In the genomic region with DNA sequence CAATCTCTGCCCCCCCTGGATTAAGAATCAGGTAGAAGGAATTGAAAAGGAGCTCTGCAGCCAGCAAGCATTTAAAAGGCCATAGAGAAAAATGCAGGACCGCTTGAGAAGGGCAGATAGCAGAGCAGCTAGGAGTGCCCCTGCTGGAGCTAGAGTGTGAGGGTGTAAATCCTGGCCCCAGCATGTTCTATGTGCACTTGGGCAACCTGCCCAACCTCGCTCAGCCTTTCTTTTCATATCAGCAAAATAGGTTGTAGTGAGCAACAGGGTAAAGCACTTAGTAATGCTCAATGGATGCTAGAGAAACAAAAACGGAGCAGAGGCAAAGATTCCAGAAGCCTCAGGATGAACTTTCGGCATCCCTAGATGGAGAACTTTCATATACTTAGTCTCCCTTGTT, we compare ENCODE assay signal across 24 cellular contexts. TPM values are rescaled to one million over a fixed set of nuclear protein-coding genes. Genes with fewer than 3 reads are reported as not detected.
A peak's percentile ranks its signal among the peaks of the same experiment; 100 is the strongest.
DNase-seq lines count a peak whose midpoint lies in the region; ATAC-seq and TF ChIP-seq lines count a peak whose summit lies in the region.
"Had no signal": no experiment of that assay in that cellular context is flagged by ENCODE, and none has a peak within 500 bp of the region (broad histone marks: within the 10 kb centered on the region; RNA-seq: fewer than 3 reads in every experiment).

No MANE protein-coding gene starts in this region.

- no peaks in the 10 kb centered on the region for H3K9me3 ChIP-seq in cardiac muscle cell (ENCODE audit: low read depth)
- no peaks in the 10 kb centered on the region for H3K9me3 ChIP-seq in heart left ventricle
- H3K9me3 ChIP-seq in sigmoid colon = no peaks in the 10 kb centered on the region
- H3K9me3 ChIP-seq: Peyer's patch, uterus had no signal

- ATAC-seq in heart left ventricle (no peak), HG03521 (IDR thresholded peaks at IDR 0.05; ENCODE audit: unreplicated experiment) (no peak), GM21367 (IDR thresholded peaks at IDR 0.05; ENCODE audit: unreplicated experiment) (no peak)
- ATAC-seq: activated T-helper 17 cell treated with anti-CD3 and anti-CD28 coated beads, Interleukin-2, amount 50 U/mL, for 72 hours; left lobe of liver had no signal

- no peak for TF ChIP-seq EP300 in sigmoid colon (IDR thresholded peaks at IDR 0.05)

- no peaks in the 10 kb centered on the region for H3K36me3 ChIP-seq in cardiac muscle cell
- H3K36me3 ChIP-seq in heart left ventricle = no peaks in the 10 kb centered on the region
- H3K36me3 ChIP-seq in sigmoid colon = no peaks in the 10 kb centered on the region
- H3K36me3 ChIP-seq: brain microvascular endothelial cell, Peyer's patch, uterus had no signal

- TF ChIP-seq POLR2A in heart left ventricle (IDR thresholded peaks at IDR 0.05) (no peak), sigmoid colon (IDR thresholded peaks at IDR 0.05) (no peak)

- no peak overlapping the region for H3K27ac ChIP-seq in cardiac muscle cell
- peak overlapping the region in 1 of 12 donors; percentile 22 for H3K27ac ChIP-seq in heart left ventricle
- H3K27ac ChIP-seq in sigmoid colon = peak overlapping the region in 3 of 4 donors; percentile 73 to 80 (median 75)
- H3K27ac ChIP-seq: brain microvascular endothelial cell, HL-60, Peyer's patch, uterus had no signal

- intact Hi-C loops in heart left ventricle (cut with DNase I) (no loop called here), sigmoid colon (cut with DNase I) (loop anchor here (2.0 kb wide), 1 partner anchor 65 kb away; no protein-coding TSS in a partner anchor)

- DNase-seq in cardiac muscle cell (ENCODE audit: low read depth in 1 of 2, low spot score in 1 of 2) = peak in 1 of 2 donors; percentile 47
- DNase-seq in heart left ventricle = no peak
- peak; percentile 61 for DNase-seq in NCI-H1694 treated with DMSO at 0.1 percent for 48 hours (lab: John Stamatoyannopoulos, UW)
- peak; percentile 36 for DNase-seq in epithelial cell of esophagus (ENCODE audit: low read depth)
- no peak for DNase-seq in sigmoid colon
- no peak for DNase-seq in activated CD4-positive, alpha-beta T cell treated with anti-CD3 and anti-CD28 coated beads for 48 hours
- DNase-seq: activated CD4-positive, CD25-positive, alpha-beta regulatory T cell treated with anti-CD3 and anti-CD28 coated beads, Interleukin-2, amount 50 U/mL, for 72 hours; activated naive CD8-positive, alpha-beta T cell treated with anti-CD3 and anti-CD28 coated beads, Interleukin-2, amount 10 ng/mL, durations not matched to agents 7 days and 5 days; brain microvascular endothelial cell; dermis blood vessel endothelial cell; DND-41; erythroblast; HFFc6; nucleus accumbens; Peyer's patch; retina; substantia nigra; T-helper 9 cell; uterus had no signal

- peak; percentile 15 for TF ChIP-seq CTCF in cardiac muscle cell (IDR thresholded peaks at IDR 0.05; ENCODE audit: low read depth, low read length)
- TF ChIP-seq CTCF in heart left ventricle (IDR thresholded peaks at IDR 0.05) = no peak
- TF ChIP-seq CTCF in epithelial cell of esophagus (IDR thresholded peaks at IDR 0.05; ENCODE audit: insufficient read depth, low read depth, low read length, missing control alignments) = no peak
- TF ChIP-seq CTCF in sigmoid colon (IDR thresholded peaks at IDR 0.05) = no peak

- no peaks in the 10 kb centered on the region for H3K4me1 ChIP-seq in cardiac muscle cell (ENCODE audit: low read depth)
- peaks cover 0 to 19% (median 0%) of the 10 kb centered on the region in 12 donors for H3K4me1 ChIP-seq in heart left ventricle
- peaks cover 0 to 48% (median 44%) of the 10 kb centered on the region in 4 donors for H3K4me1 ChIP-seq in sigmoid colon
- H3K4me1 ChIP-seq: Peyer's patch, uterus had no signal

- H3K4me3 ChIP-seq in cardiac muscle cell (no peak overlapping the region), heart left ventricle (no peak overlapping the region), epithelial cell of esophagus (ENCODE audit: low read length) (no peak overlapping the region), sigmoid colon (no peak overlapping the region)
- H3K4me3 ChIP-seq: Peyer's patch, uterus had no signal

- H3K27me3 ChIP-seq in cardiac muscle cell = no peaks in the 10 kb centered on the region
- H3K27me3 ChIP-seq in heart left ventricle = no peaks in the 10 kb centered on the region
- no peaks in the 10 kb centered on the region for H3K27me3 ChIP-seq in sigmoid colon
- H3K27me3 ChIP-seq: brain microvascular endothelial cell, Peyer's patch, uterus had no signal

- 61 to 74% (median 65%) methylated on average over 4 of the region's 4 CpGs for WGBS in heart left ventricle, 4 donors
- WGBS in sigmoid colon, 2 donors = 80 to 89% methylated on average over 4 of the region's 4 CpGs

RNA-seq across cellular contexts. Expression of a gene that starts 25.0 kb away (rescaled TPM):
- total RNA-seq in cardiac muscle cell (55.2 and 70.2 TPM in 2 replicates), heart left ventricle (100 to 1,000 TPM in 5 of 9 donors, 10 to 100 TPM in 4; 21.0 to 573 (median 160) TPM), sigmoid colon (1,000 to 10,000 TPM in 1 of 4 donors, 100 to 1,000 TPM in 3; 172 to 3,974 (median 496) TPM)
- polyA plus RNA-seq in cardiac muscle cell (20.9 and 22.4 TPM in 2 replicates), heart left ventricle (100 to 1,000 TPM in 1 of 2 donors, 1 to 10 TPM in 1; 8.5 to 179 TPM), sigmoid colon (10 to 100 TPM; 13.2 to 95.5 (median 16.8) TPM)

Comparison
In these comparisons a context has a peak if more than half of its experiments do, and no peak if none do; other contexts are left out.
1. DNase-seq: peak in NCI-H1694 treated with DMSO at 0.1 percent for 48 hours (single experiment) and epithelial cell of esophagus (single experiment); none in heart left ventricle (0 of 5), sigmoid colon (single experiment) and activated CD4-positive, alpha-beta T cell treated with anti-CD3 and anti-CD28 coated beads for 48 hours (single experiment).